In the genomic region with DNA sequence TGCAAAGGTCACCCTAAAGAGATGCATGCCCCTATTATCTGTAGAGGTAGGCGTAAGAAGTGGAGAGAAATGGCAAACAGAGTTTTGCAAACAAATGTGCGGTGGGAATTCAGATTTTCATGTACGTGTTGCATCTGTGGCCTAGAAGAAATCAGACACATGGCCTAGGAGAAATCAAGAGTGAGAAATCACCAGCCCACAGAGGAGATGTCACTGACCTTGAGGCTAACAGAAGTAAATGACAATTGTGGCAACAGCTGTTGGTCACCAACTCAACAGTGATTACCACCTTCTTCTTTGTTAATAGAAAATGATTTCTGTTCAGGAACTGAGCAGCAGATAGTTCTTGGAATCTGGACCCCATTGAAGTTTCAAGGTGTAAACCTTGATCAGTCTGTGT, we compare ENCODE assay signal across 25 cellular contexts. TPM values are rescaled to one million over a fixed set of nuclear protein-coding genes. Genes with fewer than 3 reads are reported as not detected.
DNase-seq lines count a peak whose midpoint lies in the region; ATAC-seq, FAIRE-seq and TF ChIP-seq lines count a peak whose summit lies in the region.
"Had no signal": no experiment of that assay in that cellular context is flagged by ENCODE, and none has a peak within 500 bp of the region (broad histone marks: within the 10 kb centered on the region; RNA-seq: fewer than 3 reads in every experiment).

No MANE protein-coding gene starts in this region.

- H3K4me3 ChIP-seq in heart right ventricle: no peak overlapping the region
- H3K4me3 ChIP-seq in Caco-2 (ENCODE audit: low read depth, low read length): no peak overlapping the region
- H3K4me3 ChIP-seq: BLaER1 treated with 17β-estradiol and CSF1 and Interleukin-3, amounts not matched to agents 10 nM and 100 nM; PC-9 had no signal

- no TSS peak for BruUV-seq in Caco-2 (replicated peaks; lab: Mats Ljungman, UMichigan)

- no peaks in the 10 kb centered on the region for H3K27me3 ChIP-seq in heart right ventricle
- no peaks in the 10 kb centered on the region for H3K27me3 ChIP-seq in Caco-2 (replicated peaks; ENCODE audit: control insufficient read depth, insufficient read depth, low read length)
- H3K27me3 ChIP-seq: BLaER1 treated with 17β-estradiol and CSF1 and Interleukin-3, amounts not matched to agents 10 nM and 100 nM had no signal

- H3K9me3 ChIP-seq in heart right ventricle: peaks cover 0 to 4% (median 0%) of the 10 kb centered on the region in 11 donors
- no peaks in the 10 kb centered on the region for H3K9me3 ChIP-seq in Caco-2
- H3K9me3 ChIP-seq: BLaER1 treated with 17β-estradiol and CSF1 and Interleukin-3, amounts not matched to agents 10 nM and 100 nM had no signal

- ATAC-seq in heart right ventricle (no peak), Right ventricle myocardium inferior (no peak), HG02973 (IDR thresholded peaks at IDR 0.05; ENCODE audit: unreplicated experiment) (no peak)
- no peak for ATAC-seq in stimulated activated naive B cell treated with anti-CD40 and anti-IgM and Interleukin-4, amounts not matched to agents 10 μg/mL and 1 μg/mL and 100 μg/mL, for 72 hours (replicated peaks)

- H3K27me3 Mint-ChIP-seq in immature natural killer cell (ENCODE audit: low read depth in 3 of 3) (peaks cover 0 to 10% (median 4%) of the 10 kb centered on the region in 3 donors), Caco-2 (ENCODE audit: insufficient read depth, unreplicated experiment) (peaks cover 4% of the 10 kb centered on the region)
- peaks cover 5 to 9% of the 10 kb centered on the region in 2 donors for H3K27me3 Mint-ChIP-seq in stimulated activated naive B cell treated with anti-CD40 and anti-IgM and Interleukin-4, amounts not matched to agents 10 μg/mL and 1 μg/mL and 100 μg/mL, for 72 hours

- WGBS in heart right ventricle, 2 donors: 91 to 93% methylated on average over 3 of the region's 3 CpGs

- H3K36me3 Mint-ChIP-seq in immature natural killer cell (no peaks in the 10 kb centered on the region), Caco-2 (ENCODE audit: insufficient read depth, unreplicated experiment) (no peaks in the 10 kb centered on the region)
- H3K36me3 Mint-ChIP-seq in stimulated activated naive B cell treated with anti-CD40 and anti-IgM and Interleukin-4, amounts not matched to agents 10 μg/mL and 1 μg/mL and 100 μg/mL, for 72 hours: peaks cover 3 to 8% of the 10 kb centered on the region in 2 donors

- H3K4me1 Mint-ChIP-seq in immature natural killer cell (peaks cover 68 to 77% of the 10 kb centered on the region in 2 donors), Caco-2 (ENCODE audit: low read depth, unreplicated experiment) (peaks cover 8% of the 10 kb centered on the region)
- H3K4me1 Mint-ChIP-seq in stimulated activated naive B cell treated with anti-CD40 and anti-IgM and Interleukin-4, amounts not matched to agents 10 μg/mL and 1 μg/mL and 100 μg/mL, for 72 hours: peaks cover 31 to 59% of the 10 kb centered on the region in 2 donors

- intact Hi-C loops in heart right ventricle (cut with DNase I) (loop anchor here in 3 of 10 donors (2.0 to 10.0 kb wide), 4 partner anchors 35 to 493 kb away; partner anchors contain the start of genes OXNAD1 (in 1 of the 3) and RFTN1 (in 1 of the 3)), Right ventricle myocardium inferior (cut with DNase I) (no loop called here), Caco-2 (cut with micrococcal nuclease; ENCODE audit: unreplicated experiment) (no loop called here)

- POLR2A ChIA-PET in Caco-2 (lab: Charles Lee): no interaction called here

- peak overlapping the region; percentile 79 to 91 (median 88) for H3K27ac Mint-ChIP-seq in immature natural killer cell
- peak overlapping the region; percentile 56 for H3K27ac Mint-ChIP-seq in stimulated activated naive B cell treated with anti-CD40 and anti-IgM and Interleukin-4, amounts not matched to agents 10 μg/mL and 1 μg/mL and 100 μg/mL, for 72 hours
- H3K27ac Mint-ChIP-seq in Caco-2 (ENCODE audit: unreplicated experiment): no peak overlapping the region
- H3K27ac Mint-ChIP-seq: CD4-positive, alpha-beta T cell had no signal

- H3K9me3 Mint-ChIP-seq in immature natural killer cell (no peaks in the 10 kb centered on the region), Caco-2 (ENCODE audit: unreplicated experiment) (peaks cover 11% of the 10 kb centered on the region)
- H3K9me3 Mint-ChIP-seq in stimulated activated naive B cell treated with anti-CD40 and anti-IgM and Interleukin-4, amounts not matched to agents 10 μg/mL and 1 μg/mL and 100 μg/mL, for 72 hours: peaks cover 0 to 4% of the 10 kb centered on the region in 2 donors
- H3K9me3 Mint-ChIP-seq: CD4-positive, alpha-beta T cell had no signal

- H3K27ac ChIP-seq in heart right ventricle: peak overlapping the region; percentile 33 to 92 (median 78)
- H3K27ac ChIP-seq: BLaER1 treated with 17β-estradiol and CSF1 and Interleukin-3, amounts not matched to agents 10 nM and 100 nM; HL-60; PC-9 had no signal

- H3K36me3 ChIP-seq in heart right ventricle: no peaks in the 10 kb centered on the region
- H3K36me3 ChIP-seq in Caco-2 (ENCODE audit: control insufficient read depth, insufficient read depth, low read length): no peaks in the 10 kb centered on the region
- H3K36me3 ChIP-seq: BLaER1 treated with 17β-estradiol and CSF1 and Interleukin-3, amounts not matched to agents 10 nM and 100 nM had no signal

- TF ChIP-seq CTCF in heart right ventricle (IDR thresholded peaks at IDR 0.05): no peak
- no peak for TF ChIP-seq CTCF in Caco-2 (IDR thresholded peaks at IDR 0.05; ENCODE audit: insufficient read depth in 1 of 2, low read depth in 1 of 2, low read length in 1 of 2, severe bottlenecking in 1 of 2, unreplicated experiment in 1 of 2)

- peak; percentile 45 for FAIRE-seq in GM18507 (lab: Jason Lieb, UNC)
- FAIRE-seq: A204.1, GM12892, H54 had no signal

- H3K4me3 Mint-ChIP-seq in immature natural killer cell (peak overlapping the region; percentile 1 to 74 (median 42)), Caco-2 (ENCODE audit: unreplicated experiment) (no peak overlapping the region)
- no peak overlapping the region for H3K4me3 Mint-ChIP-seq in stimulated activated naive B cell treated with anti-CD40 and anti-IgM and Interleukin-4, amounts not matched to agents 10 μg/mL and 1 μg/mL and 100 μg/mL, for 72 hours
- H3K4me3 Mint-ChIP-seq: CD4-positive, alpha-beta T cell had no signal

- H3K4me1 ChIP-seq in heart right ventricle: peaks cover 4 to 65% (median 28%) of the 10 kb centered on the region in 9 donors
- H3K4me1 ChIP-seq in Caco-2: peaks cover 7% of the 10 kb centered on the region; the same call in 1 of the 2 replicates

- CTCF ChIA-PET in Caco-2 (lab: Charles Lee): no interaction called here

- no peak for DNase-seq in heart right ventricle
- DNase-seq in Right ventricle myocardium inferior (ENCODE audit: missing footprints): no peak
- DNase-seq in GM18507 (ENCODE audit: extremely low spot score, insufficient read length, low read depth): no peak
- peak; percentile 49 to 57 (median 51) for DNase-seq in immature natural killer cell
- no peak for DNase-seq in stimulated activated naive B cell treated with anti-CD40 and anti-IgM and Interleukin-4, amounts not matched to agents 10 μg/mL and 1 μg/mL and 100 μg/mL, for 72 hours
- DNase-seq in Caco-2: no peak
- DNase-seq: CD4-positive, alpha-beta T cell; GDM1; Karpas-422; NCI-H1092; NCI-H1417 treated with DMSO at 0.1 percent for 48 hours; NCI-H1694 treated with DMSO at 0.1 percent for 48 hours; NCI-H2081; NCI-H2227 treated with DMSO at 0.1 percent for 48 hours; NCI-H526 treated with DMSO at 0.1 percent for 48 hours; PC-9; SHP77 had no signal

RNA-seq across cellular contexts. Expression of gene RFTN1, which starts 34.1 kb away (rescaled TPM):
- total RNA-seq in heart right ventricle (10 to 100 TPM; 17.4 to 32.2 (median 24.0) TPM), Right ventricle myocardium inferior (26.8 TPM), Caco-2 (2022) (8.3 and 10.2 TPM in 2 replicates)
- polyA plus RNA-seq in heart right ventricle (10 to 100 TPM; 20.5 to 25.9 TPM), immature natural killer cell (100 to 1,000 TPM in 2 of 3 donors, 10 to 100 TPM in 1; 96.5 to 194 (median 109) TPM)

RNA-seq across cellular contexts. Expression of gene DAZL, which starts 57.7 kb away (rescaled TPM):
- not detected for total RNA-seq in heart right ventricle
- not detected for polyA plus RNA-seq in heart right ventricle
- not detected for total RNA-seq in Right ventricle myocardium inferior
- polyA plus RNA-seq in immature natural killer cell: not detected
- total RNA-seq in Caco-2 (2022): not detected in 2 replicates
- total RNA-seq: CD4-positive, alpha-beta T cell; PC-9; RPMI7951 had no signal
- polyA plus RNA-seq: AG04450 had no signal

Comparison
In these comparisons a context has a peak if more than half of its experiments do, and no peak if none do; other contexts are left out.
1. DNase-seq: peak in immature natural killer cell (3 of 3); none in heart right ventricle (0 of 2), Right ventricle myocardium inferior (single experiment), GM18507 (single experiment), stimulated activated naive B cell treated with anti-CD40 and anti-IgM and Interleukin-4, amounts not matched to agents 10 μg/mL and 1 μg/mL and 100 μg/mL, for 72 hours (single experiment) and Caco-2 (0 of 2).
2. H3K4me3 Mint-ChIP-seq: peak in immature natural killer cell (5 of 5); none in stimulated activated naive B cell treated with anti-CD40 and anti-IgM and Interleukin-4, amounts not matched to agents 10 μg/mL and 1 μg/mL and 100 μg/mL, for 72 hours (0 of 2) and Caco-2 (single experiment).